In the genomic region with DNA sequence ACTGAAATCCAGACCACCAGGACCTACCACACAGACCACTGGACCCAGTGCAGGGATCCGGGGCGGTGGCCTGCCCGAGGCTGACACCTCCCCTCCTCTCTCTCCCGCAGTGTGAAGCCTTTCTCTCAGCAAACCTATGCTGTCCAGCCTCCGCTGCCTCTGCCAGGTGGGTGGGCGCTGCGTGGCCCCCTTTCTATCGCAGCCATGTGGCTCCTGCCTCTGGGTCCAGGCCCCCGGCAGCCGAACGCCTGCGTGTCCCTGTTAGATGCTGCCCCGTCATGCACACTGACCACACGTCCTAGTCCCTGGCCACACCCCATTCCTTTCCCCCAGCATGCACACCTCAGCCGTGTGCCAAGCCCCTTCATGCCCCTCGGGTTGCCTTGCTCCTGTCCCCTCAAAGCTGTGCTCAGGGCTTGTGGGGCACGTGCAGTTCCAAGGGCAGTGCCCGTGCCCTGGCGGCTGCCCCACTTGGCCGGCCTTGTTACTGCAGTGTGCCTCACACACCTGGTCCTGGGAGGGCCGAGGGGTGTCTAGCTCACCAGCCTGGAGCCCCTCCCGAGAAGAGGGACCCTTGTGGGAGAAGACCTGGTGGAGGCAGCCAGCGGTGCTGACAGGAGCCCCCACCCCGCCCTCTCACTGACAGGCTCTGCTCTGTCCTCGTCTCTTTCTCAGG, we compare ENCODE assay signal across 24 cellular contexts. TPM values are rescaled to one million over a fixed set of nuclear protein-coding genes. Genes with fewer than 3 reads are reported as not detected.
"Had no signal": no experiment of that assay in that cellular context is flagged by ENCODE, and none has a peak within 500 bp of the region (broad histone marks: within the 10 kb centered on the region; RNA-seq: fewer than 3 reads in every experiment).

No MANE protein-coding gene starts in this region.

- H3K27ac ChIP-seq: brain microvascular endothelial cell, esophagus muscularis mucosa, foreskin keratinocyte, heart left ventricle, lower lobe of right lung, stomach, thyroid gland had no signal

- H3K4me3 Mint-ChIP-seq: activated naive CD4-positive, alpha-beta T cell treated with anti-CD3 and anti-CD28 coated beads, Interleukin-2, amount 10 ng/mL, durations not matched to agents 7 days and 5 days; activated naive CD8-positive, alpha-beta T cell treated with anti-CD3 and anti-CD28 coated beads, Interleukin-2, amount 10 ng/mL, durations not matched to agents 7 days and 5 days; activated T-helper 1 cell treated with anti-CD3 and anti-CD28 coated beads, Interleukin-12 subunit alpha, Interleukin-12 subunit beta, Interleukin-2, Interleukin-4 antibody, amounts not matched to agents 30 ng/mL and 10 ng/mL and 1 ng/mL, durations not matched to agents 14 hours and 24 hours and 36 hours; immature natural killer cell; T-cell had no signal

- H3K4me1 ChIP-seq: esophagus muscularis mucosa, foreskin keratinocyte, stomach, thyroid gland had no signal

- H3K4me3 ChIP-seq: esophagus muscularis mucosa, heart left ventricle, lower lobe of right lung, stomach, thyroid gland, upper lobe of left lung had no signal

- ATAC-seq: foreskin keratinocyte, heart left ventricle, lower lobe of right lung, T-cell had no signal

- H3K4me1 Mint-ChIP-seq: activated naive CD8-positive, alpha-beta T cell treated with anti-CD3 and anti-CD28 coated beads, Interleukin-2, amount 10 ng/mL, durations not matched to agents 7 days and 5 days; immature natural killer cell; T-cell had no signal

- H3K27me3 Mint-ChIP-seq: activated naive CD8-positive, alpha-beta T cell treated with anti-CD3 and anti-CD28 coated beads, Interleukin-2, amount 10 ng/mL, durations not matched to agents 7 days and 5 days had no signal

- H3K27ac Mint-ChIP-seq: activated naive CD4-positive, alpha-beta T cell treated with anti-CD3 and anti-CD28 coated beads, Interleukin-2, amount 10 ng/mL, durations not matched to agents 7 days and 5 days; activated naive CD8-positive, alpha-beta T cell treated with anti-CD3 and anti-CD28 coated beads, Interleukin-2, amount 10 ng/mL, durations not matched to agents 7 days and 5 days; activated T-helper 1 cell treated with anti-CD3 and anti-CD28 coated beads, Interleukin-12 subunit alpha, Interleukin-12 subunit beta, Interleukin-2, Interleukin-4 antibody, amounts not matched to agents 30 ng/mL and 10 ng/mL and 1 ng/mL, durations not matched to agents 14 hours and 24 hours and 36 hours; T-cell had no signal

- H3K36me3 Mint-ChIP-seq: activated naive CD4-positive, alpha-beta T cell treated with anti-CD3 and anti-CD28 coated beads, Interleukin-2, amount 10 ng/mL, durations not matched to agents 7 days and 5 days; activated naive CD8-positive, alpha-beta T cell treated with anti-CD3 and anti-CD28 coated beads, Interleukin-2, amount 10 ng/mL, durations not matched to agents 7 days and 5 days; immature natural killer cell; T-cell had no signal

- DNase-seq: activated CD4-positive, alpha-beta T cell treated with anti-CD3 and anti-CD28 coated beads for 4 hours; activated CD4-positive, alpha-beta T cell treated with anti-CD3 and anti-CD28 coated beads, Interleukin-2, amount 50 U/mL, for 4 hours; activated CD8-positive, alpha-beta memory T cell treated with anti-CD3 and anti-CD28 coated beads, Interleukin-2, amount 50 U/mL, for 4 hours; activated gamma-delta T cell; activated naive CD4-positive, alpha-beta T cell treated with anti-CD3 and anti-CD28 coated beads, Interleukin-2, amount 10 ng/mL, durations not matched to agents 7 days and 5 days; activated naive CD8-positive, alpha-beta T cell treated with anti-CD3 and anti-CD28 coated beads, Interleukin-2, amount 10 ng/mL, durations not matched to agents 7 days and 5 days; activated T-cell treated with anti-CD3 and anti-CD28 coated beads, Interleukin-2, amount 50 U/mL, for 1 hour; brain microvascular endothelial cell; central memory CD4-positive, alpha-beta T cell; foreskin keratinocyte; hypothalamus; immature natural killer cell; kidney; lower lobe of right lung; occipital lobe; stimulated activated CD4-positive, alpha-beta T cell treated with anti-CD3 and anti-CD28 coated beads, Interleukin-2, amount 100 ng/mL, for 48 hours; stomach; T-cell; thyroid gland had no signal

- H3K9me3 Mint-ChIP-seq: activated naive CD4-positive, alpha-beta T cell treated with anti-CD3 and anti-CD28 coated beads, Interleukin-2, amount 10 ng/mL, durations not matched to agents 7 days and 5 days; activated naive CD8-positive, alpha-beta T cell treated with anti-CD3 and anti-CD28 coated beads, Interleukin-2, amount 10 ng/mL, durations not matched to agents 7 days and 5 days; activated T-helper 1 cell treated with anti-CD3 and anti-CD28 coated beads, Interleukin-12 subunit alpha, Interleukin-12 subunit beta, Interleukin-2, Interleukin-4 antibody, amounts not matched to agents 30 ng/mL and 10 ng/mL and 1 ng/mL, durations not matched to agents 14 hours and 24 hours and 36 hours; immature natural killer cell; T-cell had no signal

- H3K27me3 ChIP-seq: brain microvascular endothelial cell, esophagus muscularis mucosa, foreskin keratinocyte, heart left ventricle, stomach, thyroid gland, upper lobe of left lung had no signal

- H3K9me3 ChIP-seq: esophagus muscularis mucosa, heart left ventricle, lower lobe of right lung, stomach, thyroid gland, upper lobe of left lung had no signal

RNA-seq across cellular contexts. Expression of a gene that starts 58.0 kb away (rescaled TPM):
- total RNA-seq: T-helper 2 cell treated with Interferon-gamma antibody and Interleukin-4, amounts not matched to agents 100 ng/mL and 5 ng/mL, for 36 hours had no signal

RNA-seq across cellular contexts. Expression of a gene that starts 59.9 kb away (rescaled TPM):
- total RNA-seq: activated naive CD8-positive, alpha-beta T cell treated with anti-CD3 and anti-CD28 coated beads, Interleukin-2, amount 10 ng/mL, durations not matched to agents 7 days and 5 days had no signal
- polyA plus RNA-seq: immature natural killer cell had no signal
